ENCODE assay signal across 1 cellular context in the genomic region with DNA sequence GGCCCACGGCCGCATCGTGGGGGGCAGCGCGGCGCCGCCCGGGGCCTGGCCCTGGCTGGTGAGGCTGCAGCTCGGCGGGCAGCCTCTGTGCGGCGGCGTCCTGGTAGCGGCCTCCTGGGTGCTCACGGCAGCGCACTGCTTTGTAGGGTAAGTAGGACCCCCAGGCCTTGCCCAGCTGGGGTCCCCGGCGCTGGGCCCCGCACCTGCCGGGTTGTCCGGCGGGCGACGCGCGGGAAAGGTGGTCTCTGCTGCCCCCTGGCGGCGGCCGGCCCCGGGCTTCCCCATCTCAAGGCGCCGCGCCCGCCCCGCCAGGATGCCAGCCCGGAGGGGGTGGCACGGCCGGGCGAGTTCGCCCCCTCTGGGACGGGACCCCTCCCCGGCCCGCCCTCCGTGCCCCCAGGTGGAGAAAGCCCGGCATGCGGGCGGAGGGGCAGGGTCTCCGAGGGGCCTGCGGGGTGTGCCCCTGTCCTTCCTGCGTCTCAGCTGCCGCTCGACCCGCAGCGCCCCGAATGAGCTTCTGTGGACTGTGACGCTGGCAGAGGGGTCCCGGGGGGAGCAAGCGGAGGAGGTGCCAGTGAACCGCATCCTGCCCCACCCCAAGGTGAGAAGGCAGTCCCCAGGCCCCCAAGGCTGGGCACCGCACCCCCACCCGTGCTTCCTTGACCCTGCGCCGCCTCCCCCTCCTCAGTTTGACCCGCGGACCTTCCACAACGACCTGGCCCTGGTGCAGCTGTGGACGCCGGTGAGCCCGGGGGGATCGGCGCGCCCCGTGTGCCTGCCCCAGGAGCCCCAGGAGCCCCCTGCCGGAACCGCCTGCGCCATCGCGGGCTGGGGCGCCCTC.
TF ChIP-seq lines count a peak whose summit lies in the region.

No MANE protein-coding gene starts in this region.

TF ChIP-seq in HepG2, 621 proteins besides CTCF, POLR2A, EP300 and RAD21 (continues in another document):
- TF ChIP-seq, protein P1, sequence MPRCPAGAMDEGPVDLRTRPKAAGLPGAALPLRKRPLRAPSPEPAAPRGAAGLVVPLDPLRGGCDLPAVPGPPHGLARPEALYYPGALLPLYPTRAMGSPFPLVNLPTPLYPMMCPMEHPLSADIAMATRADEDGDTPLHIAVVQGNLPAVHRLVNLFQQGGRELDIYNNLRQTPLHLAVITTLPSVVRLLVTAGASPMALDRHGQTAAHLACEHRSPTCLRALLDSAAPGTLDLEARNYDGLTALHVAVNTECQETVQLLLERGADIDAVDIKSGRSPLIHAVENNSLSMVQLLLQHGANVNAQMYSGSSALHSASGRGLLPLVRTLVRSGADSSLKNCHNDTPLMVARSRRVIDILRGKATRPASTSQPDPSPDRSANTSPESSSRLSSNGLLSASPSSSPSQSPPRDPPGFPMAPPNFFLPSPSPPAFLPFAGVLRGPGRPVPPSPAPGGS (CRISPR knock-in tag; IDR thresholded peaks at IDR 0.05), result 0 out of 2 replicates have a peak, but pooled peaks have one; percentile 26
- 0 out of 2 replicates have a peak, but pooled peaks have one; percentile 17 for TF ChIP-seq PATZ1 (CRISPR knock-in tag; IDR thresholded peaks at IDR 0.05)
- TF ChIP-seq ZFY (CRISPR knock-in tag; IDR thresholded peaks at IDR 0.05), result no peak
- TF ChIP-seq CAMTA2 (CRISPR knock-in tag; IDR thresholded peaks at IDR 0.05; ENCODE audit: borderline replicate concordance), result 0 out of 2 replicates have a peak, but pooled peaks have one; percentile 44
- no peak for TF ChIP-seq WIZ (CRISPR knock-in tag; IDR thresholded peaks at IDR 0.05)
- peak; percentile 81 for TF ChIP-seq STAG1 (CRISPR knock-in tag; IDR thresholded peaks at IDR 0.05)
- TF ChIP-seq ERF (CRISPR knock-in tag; IDR thresholded peaks at IDR 0.05), result no peak
- TF ChIP-seq YEATS2 (CRISPR knock-in tag; IDR thresholded peaks at IDR 0.05; ENCODE audit: borderline replicate concordance), result no peak
- TF ChIP-seq HNRNPLL (IDR thresholded peaks at IDR 0.05; ENCODE audit: low read depth, low read length, poor library complexity, severe bottlenecking), result peak; percentile 7
- no peak for TF ChIP-seq ZNF18 (CRISPR knock-in tag; IDR thresholded peaks at IDR 0.05; ENCODE audit: insufficient replicate concordance)
- TF ChIP-seq, protein P2, sequence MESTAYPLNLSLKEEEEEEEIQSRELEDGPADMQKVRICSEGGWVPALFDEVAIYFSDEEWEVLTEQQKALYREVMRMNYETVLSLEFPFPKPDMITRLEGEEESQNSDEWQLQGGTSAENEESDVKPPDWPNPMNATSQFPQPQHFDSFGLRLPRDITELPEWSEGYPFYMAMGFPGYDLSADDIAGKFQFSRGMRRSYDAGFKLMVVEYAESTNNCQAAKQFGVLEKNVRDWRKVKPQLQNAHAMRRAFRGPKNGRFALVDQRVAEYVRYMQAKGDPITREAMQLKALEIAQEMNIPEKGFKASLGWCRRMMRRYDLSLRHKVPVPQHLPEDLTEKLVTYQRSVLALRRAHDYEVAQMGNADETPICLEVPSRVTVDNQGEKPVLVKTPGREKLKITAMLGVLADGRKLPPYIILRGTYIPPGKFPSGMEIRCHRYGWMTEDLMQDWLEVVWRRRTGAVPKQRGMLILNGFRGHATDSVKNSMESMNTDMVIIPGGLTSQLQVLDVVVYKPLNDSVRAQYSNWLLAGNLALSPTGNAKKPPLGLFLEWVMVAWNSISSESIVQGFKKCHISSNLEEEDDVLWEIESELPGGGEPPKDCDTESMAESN (CRISPR knock-in tag; conservative IDR thresholded peaks at IDR 0.05), result 0 out of 2 replicates have a peak, but pooled peaks have one; percentile 37
- no peak for TF ChIP-seq CCAR2 (optimal IDR thresholded peaks at IDR 0.05; ENCODE audit: low read depth, low read length)
- no peak for TF ChIP-seq DBP (CRISPR knock-in tag; IDR thresholded peaks at IDR 0.05; ENCODE audit: not compliant biosample characterization)
- no peak for TF ChIP-seq CC2D1A (CRISPR knock-in tag; IDR thresholded peaks at IDR 0.05)
- no peak for TF ChIP-seq ZBTB7B (CRISPR knock-in tag; IDR thresholded peaks at IDR 0.05)
- 0 out of 2 replicates have a peak, but pooled peaks have one; percentile 55 for TF ChIP-seq TSC22D2 (CRISPR knock-in tag; IDR thresholded peaks at IDR 0.05; ENCODE audit: borderline replicate concordance)
- TF ChIP-seq HNF4G (IDR thresholded peaks at IDR 0.05; ENCODE audit: borderline replicate concordance, low read depth, low read length), result no peak
- TF ChIP-seq HNF4G (CRISPR knock-in tag; IDR thresholded peaks at IDR 0.05; ENCODE audit: borderline replicate concordance, low read depth), result no peak
- peak; percentile 16; the same call in 1 of the 2 replicates for TF ChIP-seq ZBTB38 (CRISPR knock-in tag; IDR thresholded peaks at IDR 0.05)
- no peak for TF ChIP-seq LBX2 (CRISPR knock-in tag; IDR thresholded peaks at IDR 0.05; ENCODE audit: borderline replicate concordance)
- TF ChIP-seq, protein P3, sequence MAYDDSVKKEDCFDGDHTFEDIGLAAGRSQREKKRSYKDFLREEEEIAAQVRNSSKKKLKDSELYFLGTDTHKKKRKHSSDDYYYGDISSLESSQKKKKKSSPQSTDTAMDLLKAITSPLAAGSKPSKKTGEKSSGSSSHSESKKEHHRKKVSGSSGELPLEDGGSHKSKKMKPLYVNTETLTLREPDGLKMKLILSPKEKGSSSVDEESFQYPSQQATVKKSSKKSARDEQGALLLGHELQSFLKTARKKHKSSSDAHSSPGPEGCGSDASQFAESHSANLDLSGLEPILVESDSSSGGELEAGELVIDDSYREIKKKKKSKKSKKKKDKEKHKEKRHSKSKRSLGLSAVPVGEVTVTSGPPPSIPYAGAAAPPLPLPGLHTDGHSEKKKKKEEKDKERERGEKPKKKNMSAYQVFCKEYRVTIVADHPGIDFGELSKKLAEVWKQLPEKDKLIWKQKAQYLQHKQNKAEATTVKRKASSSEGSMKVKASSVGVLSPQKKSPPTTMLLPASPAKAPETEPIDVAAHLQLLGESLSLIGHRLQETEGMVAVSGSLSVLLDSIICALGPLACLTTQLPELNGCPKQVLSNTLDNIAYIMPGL (CRISPR knock-in tag; IDR thresholded peaks at IDR 0.05; ENCODE audit: borderline replicate concordance in 1 of 2, low read depth in 1 of 2), result 0 out of 4 replicates have a peak, but pooled peaks of 1 of the 2 experiments have one; percentile 21
- peak; percentile 35; the same call in 1 of the 2 replicates for TF ChIP-seq ZFX (CRISPR knock-in tag; IDR thresholded peaks at IDR 0.05; ENCODE audit: low read depth)
- TF ChIP-seq MTF2 (CRISPR knock-in tag; IDR thresholded peaks at IDR 0.05; ENCODE audit: borderline replicate concordance), result peak; percentile 74; the same call in 1 of the 2 replicates
- TF ChIP-seq ZC3H13 (CRISPR knock-in tag; IDR thresholded peaks at IDR 0.05), result no peak
- TF ChIP-seq, protein P4, sequence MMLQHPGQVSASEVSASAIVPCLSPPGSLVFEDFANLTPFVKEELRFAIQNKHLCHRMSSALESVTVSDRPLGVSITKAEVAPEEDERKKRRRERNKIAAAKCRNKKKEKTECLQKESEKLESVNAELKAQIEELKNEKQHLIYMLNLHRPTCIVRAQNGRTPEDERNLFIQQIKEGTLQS (CRISPR knock-in tag; IDR thresholded peaks at IDR 0.05), result 0 out of 2 replicates have a peak, but pooled peaks have one; percentile 31
- TF ChIP-seq ZNF547 (CRISPR knock-in tag; IDR thresholded peaks at IDR 0.05), result 0 out of 2 replicates have a peak, but pooled peaks have one; percentile 38
- TF ChIP-seq ETV6 (CRISPR knock-in tag; conservative IDR thresholded peaks at IDR 0.05), result 0 out of 2 replicates have a peak, but pooled peaks have one; percentile 13
- TF ChIP-seq, protein P5, sequence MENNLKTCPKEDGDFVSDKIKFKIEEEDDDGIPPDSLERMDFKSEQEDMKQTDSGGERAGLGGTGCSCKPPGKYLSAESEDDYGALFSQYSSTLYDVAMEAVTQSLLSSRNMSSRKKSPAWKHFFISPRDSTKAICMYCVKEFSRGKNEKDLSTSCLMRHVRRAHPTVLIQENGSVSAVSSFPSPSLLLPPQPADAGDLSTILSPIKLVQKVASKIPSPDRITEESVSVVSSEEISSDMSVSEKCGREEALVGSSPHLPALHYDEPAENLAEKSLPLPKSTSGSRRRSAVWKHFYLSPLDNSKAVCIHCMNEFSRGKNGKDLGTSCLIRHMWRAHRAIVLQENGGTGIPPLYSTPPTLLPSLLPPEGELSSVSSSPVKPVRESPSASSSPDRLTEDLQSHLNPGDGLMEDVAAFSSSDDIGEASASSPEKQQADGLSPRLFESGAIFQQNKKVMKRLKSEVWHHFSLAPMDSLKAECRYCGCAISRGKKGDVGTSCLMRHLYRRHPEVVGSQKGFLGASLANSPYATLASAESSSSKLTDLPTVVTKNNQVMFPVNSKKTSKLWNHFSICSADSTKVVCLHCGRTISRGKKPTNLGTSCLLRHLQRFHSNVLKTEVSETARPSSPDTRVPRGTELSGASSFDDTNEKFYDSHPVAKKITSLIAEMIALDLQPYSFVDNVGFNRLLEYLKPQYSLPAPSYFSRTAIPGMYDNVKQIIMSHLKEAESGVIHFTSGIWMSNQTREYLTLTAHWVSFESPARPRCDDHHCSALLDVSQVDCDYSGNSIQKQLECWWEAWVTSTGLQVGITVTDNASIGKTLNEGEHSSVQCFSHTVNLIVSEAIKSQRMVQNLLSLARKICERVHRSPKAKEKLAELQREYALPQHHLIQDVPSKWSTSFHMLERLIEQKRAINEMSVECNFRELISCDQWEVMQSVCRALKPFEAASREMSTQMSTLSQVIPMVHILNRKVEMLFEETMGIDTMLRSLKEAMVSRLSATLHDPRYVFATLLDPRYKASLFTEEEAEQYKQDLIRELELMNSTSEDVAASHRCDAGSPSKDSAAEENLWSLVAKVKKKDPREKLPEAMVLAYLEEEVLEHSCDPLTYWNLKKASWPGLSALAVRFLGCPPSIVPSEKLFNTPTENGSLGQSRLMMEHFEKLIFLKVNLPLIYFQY (CRISPR knock-in tag; IDR thresholded peaks at IDR 0.05; ENCODE audit: borderline replicate concordance), result 0 out of 2 replicates have a peak, but pooled peaks have one; percentile 20
- TF ChIP-seq, protein P6, sequence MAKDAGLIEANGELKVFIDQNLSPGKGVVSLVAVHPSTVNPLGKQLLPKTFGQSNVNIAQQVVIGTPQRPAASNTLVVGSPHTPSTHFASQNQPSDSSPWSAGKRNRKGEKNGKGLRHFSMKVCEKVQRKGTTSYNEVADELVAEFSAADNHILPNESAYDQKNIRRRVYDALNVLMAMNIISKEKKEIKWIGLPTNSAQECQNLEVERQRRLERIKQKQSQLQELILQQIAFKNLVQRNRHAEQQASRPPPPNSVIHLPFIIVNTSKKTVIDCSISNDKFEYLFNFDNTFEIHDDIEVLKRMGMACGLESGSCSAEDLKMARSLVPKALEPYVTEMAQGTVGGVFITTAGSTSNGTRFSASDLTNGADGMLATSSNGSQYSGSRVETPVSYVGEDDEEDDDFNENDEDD (CRISPR knock-in tag; IDR thresholded peaks at IDR 0.05; ENCODE audit: borderline replicate concordance), result no peak
- TF ChIP-seq, protein P7, sequence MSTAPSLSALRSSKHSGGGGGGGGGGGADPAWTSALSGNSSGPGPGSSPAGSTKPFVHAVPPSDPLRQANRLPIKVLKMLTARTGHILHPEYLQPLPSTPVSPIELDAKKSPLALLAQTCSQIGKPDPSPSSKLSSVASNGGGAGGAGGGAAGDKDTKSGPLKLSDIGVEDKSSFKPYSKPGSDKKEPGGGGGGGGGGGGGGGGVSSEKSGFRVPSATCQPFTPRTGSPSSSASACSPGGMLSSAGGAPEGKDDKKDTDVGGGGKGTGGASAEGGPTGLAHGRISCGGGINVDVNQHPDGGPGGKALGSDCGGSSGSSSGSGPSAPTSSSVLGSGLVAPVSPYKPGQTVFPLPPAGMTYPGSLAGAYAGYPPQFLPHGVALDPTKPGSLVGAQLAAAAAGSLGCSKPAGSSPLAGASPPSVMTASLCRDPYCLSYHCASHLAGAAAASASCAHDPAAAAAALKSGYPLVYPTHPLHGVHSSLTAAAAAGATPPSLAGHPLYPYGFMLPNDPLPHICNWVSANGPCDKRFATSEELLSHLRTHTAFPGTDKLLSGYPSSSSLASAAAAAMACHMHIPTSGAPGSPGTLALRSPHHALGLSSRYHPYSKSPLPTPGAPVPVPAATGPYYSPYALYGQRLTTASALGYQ (CRISPR knock-in tag; IDR thresholded peaks at IDR 0.05), result no peak
